In genomic region chr12:102757874-102758244, GRCh38 we compare ENCODE assay signal across 20 cellular contexts.
"Had no signal": no experiment of that assay in that cellular context is flagged by ENCODE, and none has a peak within 500 bp of the region (broad histone marks: within the 10 kb centered on the region; RNA-seq: fewer than 3 reads in every experiment).

No MANE protein-coding gene starts in this region.

- H3K9me3 ChIP-seq: esophagus squamous epithelium had no signal

- H3K27me3 ChIP-seq: esophagus squamous epithelium had no signal

- H3K27ac ChIP-seq: parathyroid adenoma, SK-N-MC, VCaP had no signal

- H3K4me3 ChIP-seq: esophagus squamous epithelium, SK-N-MC, skin epidermis had no signal

- H3K79me2 ChIP-seq: parathyroid adenoma had no signal

- H2AFZ ChIP-seq: parathyroid adenoma had no signal

- DNase-seq: activated CD4-positive, alpha-beta memory T cell treated with anti-CD3 and anti-CD28 coated beads for 36 hours; activated CD4-positive, alpha-beta T cell treated with anti-CD3 and anti-CD28 coated beads for 1 hour; activated CD8-positive, alpha-beta memory T cell treated with anti-CD3 and anti-CD28 coated beads, Interleukin-2, amount 10 ng/mL, durations not matched to agents 7 days and 5 days; activated naive CD4-positive, alpha-beta T cell treated with anti-CD3 and anti-CD28 coated beads, Interleukin-2, amount 50 U/mL, for 16 hours; activated T-cell treated with anti-CD3 and anti-CD28 coated beads, Interleukin-2, amount 50 U/mL, for 1 hour; cortex of kidney; effector CD4-positive, alpha-beta T cell; esophagus squamous epithelium; foreskin melanocyte; islet precursor cell; mammary epithelial cell; naive B cell; stimulated activated CD4-positive, alpha-beta T cell treated with anti-CD3 and anti-CD28 coated beads, Interleukin-15, amount 100 ng/mL, for 24 hours; stimulated activated CD4-positive, alpha-beta T cell treated with anti-CD3 and anti-CD28 coated beads, Interleukin-4, amount 100 ng/mL, for 1 hour; T-helper 1 cell; T1000 had no signal

- H3K4me1 ChIP-seq: parathyroid adenoma had no signal

- H3K36me3 ChIP-seq: esophagus squamous epithelium had no signal

- H3K9ac ChIP-seq: parathyroid adenoma had no signal
